7 cellular contexts compared by ENCODE assay signal in the genomic region with DNA sequence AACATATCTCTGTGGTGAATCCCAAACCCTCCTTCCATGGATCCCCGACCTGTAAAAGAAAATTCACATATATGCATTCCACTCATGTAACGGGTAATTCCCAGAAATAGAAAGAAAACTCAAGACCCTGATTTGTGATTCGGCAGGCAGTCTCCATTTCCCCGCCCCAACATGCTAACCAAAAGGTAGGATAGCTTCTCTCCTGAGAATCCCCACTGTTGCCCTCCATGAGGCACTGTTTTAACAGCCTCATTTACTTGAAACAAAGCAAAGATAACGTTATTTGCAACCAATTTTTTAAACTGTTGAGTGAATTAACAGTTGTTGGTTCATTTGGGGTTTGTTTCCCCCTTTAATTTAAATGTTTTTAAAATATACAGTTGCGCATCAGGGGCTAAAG. TPM values are rescaled to one million over a fixed set of nuclear protein-coding genes. Genes with fewer than 3 reads are reported as not detected.
A peak's percentile ranks its signal among the peaks of the same experiment; 100 is the strongest.
DNase-seq lines count a peak whose midpoint lies in the region; ATAC-seq and TF ChIP-seq lines count a peak whose summit lies in the region.

No MANE protein-coding gene starts in this region.

- intact Hi-C loops in posterior vena cava (cut with DNase I): loop anchor here (5.0 kb wide), 1 partner anchor 94 kb away; no protein-coding TSS in a partner anchor

- DNase-seq in HAP-1 (ENCODE audit: low spot score in 2 of 2) (no peak), RWPE2 (ENCODE audit: low spot score) (no peak), epithelial cell of proximal tubule (ENCODE audit: low read depth) (no peak), posterior vena cava (ENCODE audit: low spot score) (no peak), HuH-7 (ENCODE audit: low spot score) (no peak)

- H3K27me3 ChIP-seq in HAP-1 (ENCODE audit: low read depth) (no peaks in the 10 kb centered on the region; the same call in 1 of the 2 replicates), RWPE2 (ENCODE audit: insufficient read depth, poor library complexity, severe bottlenecking) (no peaks in the 10 kb centered on the region), skeletal muscle tissue (ENCODE audit: control insufficient read depth in 3 of 3, insufficient read depth in 3 of 3, low read length in 3 of 3) (peaks cover 0 to 3% (median 0%) of the 10 kb centered on the region in 3 donors)

- no peak overlapping the region for H3K27ac ChIP-seq in RWPE2 (ENCODE audit: poor library complexity, severe bottlenecking)
- H3K27ac ChIP-seq in skeletal muscle tissue (ENCODE audit: low read depth, low read length): no peak overlapping the region

- in situ Hi-C loops in HAP-1 (cut with MboI; ENCODE audit: low sequenced_read_pairs): loop anchor here (10.0 to 25.0 kb wide), 2 partner anchors 92 to 344 kb away; no protein-coding TSS in a partner anchor

- ATAC-seq in RWPE2 (ENCODE audit: low read depth) (no peak), HG03457 (IDR thresholded peaks at IDR 0.05; ENCODE audit: unreplicated experiment) (no peak)

- H3K9me3 ChIP-seq in HAP-1 (no peaks in the 10 kb centered on the region), RWPE2 (ENCODE audit: severe bottlenecking) (no peaks in the 10 kb centered on the region), skeletal muscle tissue (ENCODE audit: control insufficient read depth in 3 of 3, low read length in 3 of 3) (no peaks in the 10 kb centered on the region)

- peak overlapping the region; percentile 60; the same call in 1 of the 2 replicates for H3K4me3 ChIP-seq in HAP-1
- H3K4me3 ChIP-seq in RWPE2 (ENCODE audit: severe bottlenecking): peak overlapping the region; percentile 67
- peak overlapping the region; percentile 79 for H3K4me3 ChIP-seq in epithelial cell of proximal tubule (ENCODE audit: low read depth, low read length)
- peak overlapping the region in 2 of 3 donors; percentile 52 to 80 for H3K4me3 ChIP-seq in skeletal muscle tissue (ENCODE audit: low read length in 3 of 3)

- TF ChIP-seq CTCF in RWPE2 (IDR thresholded peaks at IDR 0.05; ENCODE audit: poor library complexity, severe bottlenecking) (no peak), epithelial cell of proximal tubule (conservative IDR thresholded peaks at IDR 0.05; ENCODE audit: low read depth, low read length) (no peak)

- peaks cover 22% of the 10 kb centered on the region for H3K4me1 ChIP-seq in HAP-1
- no peaks in the 10 kb centered on the region for H3K4me1 ChIP-seq in RWPE2 (ENCODE audit: insufficient read depth, poor library complexity, severe bottlenecking)
- H3K4me1 ChIP-seq in skeletal muscle tissue (ENCODE audit: control insufficient read depth in 3 of 3, insufficient read depth in 3 of 3, low read length in 3 of 3): peaks cover 3 to 9% (median 8%) of the 10 kb centered on the region in 3 donors

- no peak overlapping the region for H3K9ac ChIP-seq in skeletal muscle tissue (ENCODE audit: low read depth in 1 of 3, low read length in 3 of 3)

- H3K36me3 ChIP-seq in HAP-1 (replicated peaks) (no peaks in the 10 kb centered on the region), RWPE2 (ENCODE audit: low read depth) (no peaks in the 10 kb centered on the region), skeletal muscle tissue (ENCODE audit: control insufficient read depth in 3 of 3, insufficient read depth in 3 of 3, low read length in 3 of 3) (no peaks in the 10 kb centered on the region)

RNA-seq across cellular contexts. Expression of a gene that starts 0.8 kb away (rescaled TPM):
- total RNA-seq in epithelial cell of proximal tubule (2.7 and 4.6 TPM in 2 replicates), skeletal muscle tissue (8.4 TPM), posterior vena cava (10 to 100 TPM; 11.0 to 14.1 TPM)
